ENCODE assay signal across 21 cellular contexts in genomic region chr12:89356069-89356665, GRCh38. TPM values are rescaled to one million over a fixed set of nuclear protein-coding genes. Genes with fewer than 3 reads are reported as not detected.
DNase-seq lines count a peak whose midpoint lies in the region; ATAC-seq, FAIRE-seq and TF ChIP-seq lines count a peak whose summit lies in the region.
"Had no signal": no experiment of that assay in that cellular context is flagged by ENCODE, and none has a peak within 500 bp of the region (broad histone marks: within the 10 kb centered on the region; RNA-seq: fewer than 3 reads in every experiment).

No MANE protein-coding gene starts in this region.

- H3K4me3 ChIP-seq in RWPE2 (ENCODE audit: severe bottlenecking) (no peak overlapping the region), endothelial cell of umbilical vein (replicated peaks in 1 of 3; ENCODE audit: insufficient read depth in 1 of 3, low read depth in 1 of 3, low read length in 3 of 3) (no peak overlapping the region), mesenchymal stem cell (ENCODE audit: insufficient read depth in 1 of 2, low read depth in 1 of 2, low read length in 2 of 2) (no peak overlapping the region)
- H3K4me3 ChIP-seq: right atrium auricular region, vagina had no signal

- no peak overlapping the region for H3K4ac ChIP-seq in mesenchymal stem cell (ENCODE audit: low read depth in 1 of 2, low read length in 2 of 2)

- H3K27me3 ChIP-seq in RWPE2 (ENCODE audit: insufficient read depth, poor library complexity, severe bottlenecking): no peaks in the 10 kb centered on the region
- H3K27me3 ChIP-seq in endothelial cell of umbilical vein (ENCODE audit: control insufficient read depth in 2 of 2, insufficient read depth in 2 of 2, low read length in 2 of 2): no peaks in the 10 kb centered on the region
- H3K27me3 ChIP-seq in mesenchymal stem cell (ENCODE audit: control insufficient read depth in 1 of 2, insufficient read depth in 1 of 2, low read length in 2 of 2): no peaks in the 10 kb centered on the region
- H3K27me3 ChIP-seq: right atrium auricular region, vagina had no signal

- no TSS peak for BruUV-seq in endothelial cell of umbilical vein (replicated peaks; lab: Mats Ljungman, UMichigan)

- peaks cover 13% of the 10 kb centered on the region for H3K79me1 ChIP-seq in mesenchymal stem cell (replicated peaks; ENCODE audit: low read length, poor library complexity, severe bottlenecking)

- no peak overlapping the region for H2BK120ac ChIP-seq in mesenchymal stem cell (ENCODE audit: low read depth, low read length)

- no peaks in the 10 kb centered on the region for H4K20me1 ChIP-seq in endothelial cell of umbilical vein (replicated peaks; ENCODE audit: control insufficient read depth, extremely low read depth, insufficient read depth, low read length)

- no peak overlapping the region for H3K23ac ChIP-seq in mesenchymal stem cell (ENCODE audit: low read length in 2 of 2)

- peak overlapping the region; percentile 22 for H2AK5ac ChIP-seq in mesenchymal stem cell (ENCODE audit: low read length, severe bottlenecking)

- no peak overlapping the region for H3K9ac ChIP-seq in endothelial cell of umbilical vein (replicated peaks; ENCODE audit: extremely low read depth, insufficient read depth, low read length)
- no peak overlapping the region for H3K9ac ChIP-seq in mesenchymal stem cell (ENCODE audit: low read length)

- intact Hi-C loops in endothelial cell of umbilical vein (cut with micrococcal nuclease): no loop called here

- H2BK15ac ChIP-seq in mesenchymal stem cell (ENCODE audit: low read depth, poor library complexity, severe bottlenecking): no peak overlapping the region

- ATAC-seq in RWPE2 (ENCODE audit: low read depth) (no peak), GM21526 (IDR thresholded peaks at IDR 0.05; ENCODE audit: low FRiP score, unreplicated experiment) (no peak), GM21619 (IDR thresholded peaks at IDR 0.05; ENCODE audit: unreplicated experiment) (no peak)
- ATAC-seq: CD8-positive, alpha-beta T cell; left ventricle myocardium superior; Right ventricle myocardium inferior; stimulated activated naive CD8-positive, alpha-beta T cell treated with anti-CD3 and anti-CD28 coated beads, Interleukin-15, Interleukin-2, amounts not matched to agents 100 U/mL and 50 U/mL, for 24 hours had no signal

- dilution Hi-C loops in endothelial cell of umbilical vein (cut with MboI; ENCODE audit: extremely low pct_ligation_motif_present, low sequenced_read_pairs): no loop called here

- in situ Hi-C loops in ACHN (cut with HindIII; ENCODE audit: low pct_ligation_motif_present, low pct_unique_long_range_greater_than_20kb, low sequenced_read_pairs): no loop called here

- H2AFZ ChIP-seq in endothelial cell of umbilical vein (ENCODE audit: low read depth, low read length) (no peak overlapping the region), mesenchymal stem cell (ENCODE audit: low read depth, low read length) (no peak overlapping the region)

- no peak overlapping the region for H3K14ac ChIP-seq in mesenchymal stem cell (ENCODE audit: low read length in 2 of 2)

- no peak overlapping the region for H3K4me2 ChIP-seq in endothelial cell of umbilical vein (ENCODE audit: insufficient read depth, low read length)
- H3K4me2 ChIP-seq in mesenchymal stem cell (ENCODE audit: low read length, poor library complexity, severe bottlenecking): peak overlapping the region; percentile 77

- no peak for TF ChIP-seq CTCF in RWPE2 (IDR thresholded peaks at IDR 0.05; ENCODE audit: poor library complexity, severe bottlenecking)
- TF ChIP-seq CTCF in endothelial cell of umbilical vein (IDR thresholded peaks at IDR 0.05; ENCODE audit: extremely low read depth in 1 of 2, insufficient read depth in 1 of 2, low read depth in 1 of 2, low read length in 2 of 2): no peak

- no peak overlapping the region for H2BK12ac ChIP-seq in mesenchymal stem cell (ENCODE audit: low read length in 2 of 2)

- no peak for TF ChIP-seq POLR2A in endothelial cell of umbilical vein (IDR thresholded peaks at IDR 0.05; ENCODE audit: low read depth, low read length)

- H3K36me3 ChIP-seq in RWPE2 (ENCODE audit: low read depth): peaks cover 9% of the 10 kb centered on the region
- H3K36me3 ChIP-seq in endothelial cell of umbilical vein (ENCODE audit: control insufficient read depth in 2 of 2, extremely low read depth in 1 of 2, insufficient read depth in 2 of 2, low read length in 2 of 2): no peaks in the 10 kb centered on the region
- H3K36me3 ChIP-seq in mesenchymal stem cell (ENCODE audit: control insufficient read depth in 1 of 2, insufficient read depth in 2 of 2, low read depth in 1 of 2, low read length in 2 of 2): peaks cover 0 to 26% of the 10 kb centered on the region in 2 experiments
- H3K36me3 ChIP-seq: right atrium auricular region, vagina had no signal

- H3K9me1 ChIP-seq in endothelial cell of umbilical vein (replicated peaks; ENCODE audit: control insufficient read depth, extremely low read depth, insufficient read depth, low read length): no peaks in the 10 kb centered on the region

- H2BK5ac ChIP-seq in mesenchymal stem cell (ENCODE audit: low read depth, low read length, poor library complexity, severe bottlenecking): no peak overlapping the region

- no peak for FAIRE-seq in endothelial cell of umbilical vein (lab: Jason Lieb, UNC)
- FAIRE-seq: endometrium, frontal cortex, GM19239 had no signal

- H4K91ac ChIP-seq in mesenchymal stem cell (ENCODE audit: low read length): no peak overlapping the region

- H3K27ac ChIP-seq in RWPE2 (ENCODE audit: poor library complexity, severe bottlenecking): peak overlapping the region; percentile 99
- H3K27ac ChIP-seq in endothelial cell of umbilical vein (ENCODE audit: insufficient read depth, low read depth, low read length): no peak overlapping the region
- peak overlapping the region; percentile 30 for H3K27ac ChIP-seq in mesenchymal stem cell (ENCODE audit: low read length, poor library complexity, severe bottlenecking)
- H3K27ac ChIP-seq: vagina had no signal

- WGBS in mesenchymal stem cell: 95% methylated on average over 2 of the region's 4 CpGs

- H3K18ac ChIP-seq in mesenchymal stem cell (ENCODE audit: low read depth in 1 of 2, low read length in 2 of 2): no peak overlapping the region

- H3K4me1 ChIP-seq in RWPE2 (ENCODE audit: insufficient read depth, poor library complexity, severe bottlenecking): peaks cover 35% of the 10 kb centered on the region
- peaks cover 19% of the 10 kb centered on the region for H3K4me1 ChIP-seq in endothelial cell of umbilical vein (ENCODE audit: control insufficient read depth, extremely low read depth, insufficient read depth, low read length)
- peaks cover 7% of the 10 kb centered on the region for H3K4me1 ChIP-seq in mesenchymal stem cell (ENCODE audit: control insufficient read depth, insufficient read depth, low read depth, low read length)

- CTCF ChIA-PET in endothelial cell of umbilical vein (lab: Charles Lee): no interaction called here

- H3K79me2 ChIP-seq in endothelial cell of umbilical vein (ENCODE audit: control insufficient read depth, insufficient read depth, low read length): peaks cover 10% of the 10 kb centered on the region

- no peak overlapping the region for H4K8ac ChIP-seq in mesenchymal stem cell (ENCODE audit: low read length)

- POLR2A ChIA-PET in endothelial cell of umbilical vein (lab: Charles Lee): no interaction called here

- H3K9me3 ChIP-seq in RWPE2 (ENCODE audit: severe bottlenecking) (no peaks in the 10 kb centered on the region), endothelial cell of umbilical vein (replicated peaks; ENCODE audit: control insufficient read depth, insufficient read depth, low read length) (no peaks in the 10 kb centered on the region), mesenchymal stem cell (ENCODE audit: control insufficient read depth, low read length) (no peaks in the 10 kb centered on the region)
- H3K9me3 ChIP-seq: right atrium auricular region, vagina had no signal

- DNase-seq in ACHN (peak; percentile 48), RWPE2 (ENCODE audit: low spot score) (no peak), endothelial cell of umbilical vein (ENCODE audit: low read depth, low spot score) (no peak), mesenchymal stem cell (no peak), COR-L47 (lab: John Stamatoyannopoulos, UW) (no peak), HPDE6-E6E7 (ENCODE audit: extremely low spot score) (no peak)
- DNase-seq: amniotic stem cell; CD8-positive, alpha-beta T cell; EL; left ventricle myocardium superior; NCI-H1694; NCI-H446 treated with DMSO at 0.1 percent for 48 hours; stimulated activated naive CD8-positive, alpha-beta T cell treated with anti-CD3 and anti-CD28 coated beads, Interleukin-15, Interleukin-2, amounts not matched to agents 100 U/mL and 50 U/mL, for 24 hours had no signal

TF ChIP-seq in endothelial cell of umbilical vein, 7 proteins besides CTCF, POLR2A, EP300 and RAD21:
- peak; percentile 12 for TF ChIP-seq GATA2 (IDR thresholded peaks at IDR 0.05; ENCODE audit: insufficient read depth, insufficient read length, low read depth, low read length)
- no peak for TF ChIP-seq POLR2AphosphoS5 (IDR thresholded peaks at IDR 0.05; ENCODE audit: insufficient read depth, low read depth, low read length)

RNA-seq across cellular contexts. Expression of gene DUSP6, which starts 3.9 kb away (rescaled TPM):
- total RNA-seq in endothelial cell of umbilical vein: 148 and 200 TPM in 2 replicates
- 149 and 171 TPM in 2 replicates for polyA plus RNA-seq in endothelial cell of umbilical vein
- polyA plus RNA-seq in endothelial cell of umbilical vein (2011; cell fraction: cytosol; rRNA removed): 139 and 150 TPM in 2 replicates
- 438 and 510 TPM in 2 replicates for polyA plus RNA-seq in endothelial cell of umbilical vein (2011; cell fraction: nucleus; rRNA removed)
- 142 and 205 TPM in 2 replicates for polyA plus RNA-seq in endothelial cell of umbilical vein (2012)
- 318 and 353 TPM in 2 replicates for polyA minus RNA-seq in endothelial cell of umbilical vein
- polyA minus RNA-seq in endothelial cell of umbilical vein (2011; cell fraction: cytosol; rRNA and poly(A)+ RNA removed): 2.6 TPM
- 428 and 523 TPM in 2 replicates for polyA minus RNA-seq in endothelial cell of umbilical vein (2011; cell fraction: nucleus; rRNA and poly(A)+ RNA removed)
- 111 TPM for polyA plus RNA-seq in mesenchymal stem cell (2013, experiment 1 of 2)
- 114 TPM for polyA plus RNA-seq in mesenchymal stem cell (2013, experiment 2 of 2)
